Comparison of ENCODE assay signal across 8 cellular contexts in the genomic region with DNA sequence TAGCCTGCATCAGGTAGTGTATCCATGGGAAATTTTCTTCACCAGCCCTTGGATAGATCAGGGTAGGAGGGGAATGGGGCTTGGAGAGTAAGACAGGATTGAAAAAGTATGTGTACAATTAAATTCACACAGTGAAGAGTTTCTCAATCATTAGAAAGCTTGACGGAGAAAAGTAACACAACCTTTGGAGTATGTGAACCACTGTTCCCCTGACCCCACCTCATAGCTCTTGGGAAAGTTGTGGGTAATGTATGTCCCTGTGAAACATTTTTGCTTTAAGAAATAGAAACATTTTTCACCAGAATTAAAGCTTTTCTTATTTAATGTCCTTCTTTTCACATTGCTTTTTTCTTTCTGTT. TPM values are rescaled to one million over a fixed set of nuclear protein-coding genes. Genes with fewer than 3 reads are reported as not detected.
DNase-seq lines count a peak whose midpoint lies in the region; ATAC-seq, FAIRE-seq and TF ChIP-seq lines count a peak whose summit lies in the region.

No MANE protein-coding gene starts in this region.

- peaks cover 62% of the 10 kb centered on the region for H3K36me3 Mint-ChIP-seq in CD8-positive, alpha-beta T cell
- H3K36me3 Mint-ChIP-seq in T-cell = peaks cover 58% of the 10 kb centered on the region

- H3K4me1 ChIP-seq in CD8-positive, alpha-beta T cell (ENCODE audit: insufficient read depth, low read length) = peaks cover 28% of the 10 kb centered on the region
- peaks cover 31% of the 10 kb centered on the region for H3K4me1 ChIP-seq in lower lobe of right lung

- no peaks in the 10 kb centered on the region for H3K27me3 ChIP-seq in CD8-positive, alpha-beta T cell (ENCODE audit: insufficient read depth, low read length)
- H3K27me3 ChIP-seq in lower lobe of right lung (ENCODE audit: low read depth) = no peaks in the 10 kb centered on the region

- H3K27ac Mint-ChIP-seq in CD8-positive, alpha-beta T cell = peak overlapping the region; percentile 93
- H3K27ac Mint-ChIP-seq in T-cell = peak overlapping the region; percentile 99 to 100

- peak; percentile 25 for ATAC-seq in CD8-positive, alpha-beta T cell
- ATAC-seq in GM21515 (IDR thresholded peaks at IDR 0.05; ENCODE audit: unreplicated experiment) (peak; percentile 27), T-cell (replicated peaks in 1 of 4) (peak; percentile 21 to 41 (median 24)), lower lobe of right lung (peak in 1 of 2 donors; percentile 35)

- peak overlapping the region; percentile 59 for H3K27ac ChIP-seq in CD8-positive, alpha-beta T cell (ENCODE audit: low read depth, low read length)
- H3K27ac ChIP-seq in lower lobe of right lung = peak overlapping the region; percentile 86

- intact Hi-C loops in CD8-positive, alpha-beta T cell (cut with DNase I, micrococcal nuclease) = loop anchor here (1.0 to 5.0 kb wide), 2 partner anchors 8 to 73 kb away; no protein-coding TSS in a partner anchor
- intact Hi-C loops in lower lobe of right lung (cut with DNase I) = no loop called here

- POLR2A ChIA-PET in CD8-positive, alpha-beta T cell (lab: Charles Lee) = interaction anchor here (0.9 to 1.0 kb wide), 2 partner anchors 9 to 330 kb away, joined by 4 read pairs; no protein-coding TSS in a partner anchor
- POLR2A ChIA-PET in T-cell (lab: Charles Lee) = interaction anchor here in 1 of 2 donors (0.6 to 0.7 kb wide), 4 partner anchors 9 to 1622 kb away, joined by 3 to 6 read pairs (median 4); no protein-coding TSS in a partner anchor

- TF ChIP-seq CTCF in CD8-positive, alpha-beta T cell (IDR thresholded peaks at IDR 0.05) = no peak
- no peak for TF ChIP-seq CTCF in lower lobe of right lung (IDR thresholded peaks at IDR 0.05)

- CTCF ChIA-PET in CD8-positive, alpha-beta T cell (lab: Charles Lee) = interaction anchor here (0.6 to 1.8 kb wide), 2 partner anchors 88 to 176 kb away, joined by 3 to 6 read pairs; no protein-coding TSS in a partner anchor
- CTCF ChIA-PET in T-cell (lab: Charles Lee) = interaction anchor here in 1 of 2 donors (0.6 to 1.0 kb wide), 3 partner anchors 9 to 96 kb away, joined by 3 to 4 read pairs (median 3); no protein-coding TSS in a partner anchor

- H3K4me3 ChIP-seq in CD8-positive, alpha-beta T cell (ENCODE audit: low read depth, low read length) = peak overlapping the region; percentile 64
- peak overlapping the region; percentile 61 for H3K4me3 ChIP-seq in lower lobe of right lung

- H3K4me3 Mint-ChIP-seq in CD8-positive, alpha-beta T cell = peak overlapping the region; percentile 92
- peak overlapping the region; percentile 89 to 94 (median 93) for H3K4me3 Mint-ChIP-seq in T-cell

- no peak for FAIRE-seq in frontal cortex (lab: Jason Lieb, UNC)

- DNase-seq in CD8-positive, alpha-beta T cell = no peak
- DNase-seq in T-cell (no peak), lower lobe of right lung (no peak), C1 segment of cervical spinal cord (lab: John Stamatoyannopoulos, UW) (no peak), NCI-H345 (lab: John Stamatoyannopoulos, UW) (no peak), NCI-H1105 (lab: John Stamatoyannopoulos, UW) (no peak), frontal cortex (ENCODE audit: low spot score in 2 of 2) (no peak)

- peaks cover 10% of the 10 kb centered on the region for H3K36me3 ChIP-seq in CD8-positive, alpha-beta T cell (ENCODE audit: insufficient read depth, low read length)
- peaks cover 12% of the 10 kb centered on the region for H3K36me3 ChIP-seq in lower lobe of right lung

- no peaks in the 10 kb centered on the region for H3K9me3 Mint-ChIP-seq in CD8-positive, alpha-beta T cell
- no peaks in the 10 kb centered on the region for H3K9me3 Mint-ChIP-seq in T-cell

- H3K9me3 ChIP-seq in CD8-positive, alpha-beta T cell (ENCODE audit: low read length) = no peaks in the 10 kb centered on the region
- H3K9me3 ChIP-seq in lower lobe of right lung = no peaks in the 10 kb centered on the region

- H3K27me3 Mint-ChIP-seq in CD8-positive, alpha-beta T cell (ENCODE audit: low read depth) = no peaks in the 10 kb centered on the region
- H3K27me3 Mint-ChIP-seq in T-cell = no peaks in the 10 kb centered on the region

- H3K4me1 Mint-ChIP-seq in CD8-positive, alpha-beta T cell (ENCODE audit: low read depth) = peaks cover 50% of the 10 kb centered on the region
- H3K4me1 Mint-ChIP-seq in T-cell = peaks cover 58 to 65% (median 58%) of the 10 kb centered on the region in 3 donors

RNA-seq across cellular contexts. Expression of a gene that starts 0.3 kb away (rescaled TPM):
- 10 to 100 TPM; 11.3 to 15.9 TPM for total RNA-seq in CD8-positive, alpha-beta T cell
- total RNA-seq in T-cell (10 to 100 TPM; 45.5 to 69.7 (median 53.3) TPM), lower lobe of right lung (158 TPM), frontal cortex (2.9 TPM)

RNA-seq across cellular contexts. Expression of a gene that starts 9.9 kb away (rescaled TPM):
- total RNA-seq in CD8-positive, alpha-beta T cell = 10 to 100 TPM; 16.0 to 18.7 TPM
- total RNA-seq in T-cell = 10 to 100 TPM; 39.0 to 52.3 (median 44.9) TPM
- 97.3 TPM for total RNA-seq in lower lobe of right lung
- total RNA-seq in frontal cortex = not detected

RNA-seq across cellular contexts. Expression of a gene that starts 12.3 kb away (rescaled TPM):
- not detected for total RNA-seq in CD8-positive, alpha-beta T cell
- under 1 TPM in 1 of 5 donors, not detected in 4; 0.38 TPM for total RNA-seq in T-cell
- total RNA-seq in lower lobe of right lung = 5.8 TPM
- not detected for total RNA-seq in frontal cortex

Comparison
In these comparisons a context has a peak if more than half of its experiments do, and no peak if none do; other contexts are left out.
1. RNA of a gene that starts 9.9 kb away (total RNA-seq): 97.3 TPM in lower lobe of right lung (single experiment), 39.0 to 52.3 TPM in T-cell and 16.0 to 18.7 TPM in CD8-positive, alpha-beta T cell; not detected in frontal cortex (single experiment); every median in the first group is over 10 times any median in the second.